In genomic region chr14:52043690-52044089, GRCh38 we compare ENCODE assay signal across 1 cellular context.
TF ChIP-seq lines count a peak whose summit lies in the region.

No MANE protein-coding gene starts in this region.

TF ChIP-seq in GM23338, 12 proteins besides CTCF, POLR2A, EP300 and RAD21 (continued from another document):
- TF ChIP-seq ZNF331 (CRISPR knock-in tag; IDR thresholded peaks at IDR 0.05; ENCODE audit: low read depth) (no peak), ETS1 (IDR thresholded peaks at IDR 0.05) (no peak), NANOG (IDR thresholded peaks at IDR 0.05; ENCODE audit: borderline replicate concordance) (no peak)
- TF ChIP-seq, protein P1, sequence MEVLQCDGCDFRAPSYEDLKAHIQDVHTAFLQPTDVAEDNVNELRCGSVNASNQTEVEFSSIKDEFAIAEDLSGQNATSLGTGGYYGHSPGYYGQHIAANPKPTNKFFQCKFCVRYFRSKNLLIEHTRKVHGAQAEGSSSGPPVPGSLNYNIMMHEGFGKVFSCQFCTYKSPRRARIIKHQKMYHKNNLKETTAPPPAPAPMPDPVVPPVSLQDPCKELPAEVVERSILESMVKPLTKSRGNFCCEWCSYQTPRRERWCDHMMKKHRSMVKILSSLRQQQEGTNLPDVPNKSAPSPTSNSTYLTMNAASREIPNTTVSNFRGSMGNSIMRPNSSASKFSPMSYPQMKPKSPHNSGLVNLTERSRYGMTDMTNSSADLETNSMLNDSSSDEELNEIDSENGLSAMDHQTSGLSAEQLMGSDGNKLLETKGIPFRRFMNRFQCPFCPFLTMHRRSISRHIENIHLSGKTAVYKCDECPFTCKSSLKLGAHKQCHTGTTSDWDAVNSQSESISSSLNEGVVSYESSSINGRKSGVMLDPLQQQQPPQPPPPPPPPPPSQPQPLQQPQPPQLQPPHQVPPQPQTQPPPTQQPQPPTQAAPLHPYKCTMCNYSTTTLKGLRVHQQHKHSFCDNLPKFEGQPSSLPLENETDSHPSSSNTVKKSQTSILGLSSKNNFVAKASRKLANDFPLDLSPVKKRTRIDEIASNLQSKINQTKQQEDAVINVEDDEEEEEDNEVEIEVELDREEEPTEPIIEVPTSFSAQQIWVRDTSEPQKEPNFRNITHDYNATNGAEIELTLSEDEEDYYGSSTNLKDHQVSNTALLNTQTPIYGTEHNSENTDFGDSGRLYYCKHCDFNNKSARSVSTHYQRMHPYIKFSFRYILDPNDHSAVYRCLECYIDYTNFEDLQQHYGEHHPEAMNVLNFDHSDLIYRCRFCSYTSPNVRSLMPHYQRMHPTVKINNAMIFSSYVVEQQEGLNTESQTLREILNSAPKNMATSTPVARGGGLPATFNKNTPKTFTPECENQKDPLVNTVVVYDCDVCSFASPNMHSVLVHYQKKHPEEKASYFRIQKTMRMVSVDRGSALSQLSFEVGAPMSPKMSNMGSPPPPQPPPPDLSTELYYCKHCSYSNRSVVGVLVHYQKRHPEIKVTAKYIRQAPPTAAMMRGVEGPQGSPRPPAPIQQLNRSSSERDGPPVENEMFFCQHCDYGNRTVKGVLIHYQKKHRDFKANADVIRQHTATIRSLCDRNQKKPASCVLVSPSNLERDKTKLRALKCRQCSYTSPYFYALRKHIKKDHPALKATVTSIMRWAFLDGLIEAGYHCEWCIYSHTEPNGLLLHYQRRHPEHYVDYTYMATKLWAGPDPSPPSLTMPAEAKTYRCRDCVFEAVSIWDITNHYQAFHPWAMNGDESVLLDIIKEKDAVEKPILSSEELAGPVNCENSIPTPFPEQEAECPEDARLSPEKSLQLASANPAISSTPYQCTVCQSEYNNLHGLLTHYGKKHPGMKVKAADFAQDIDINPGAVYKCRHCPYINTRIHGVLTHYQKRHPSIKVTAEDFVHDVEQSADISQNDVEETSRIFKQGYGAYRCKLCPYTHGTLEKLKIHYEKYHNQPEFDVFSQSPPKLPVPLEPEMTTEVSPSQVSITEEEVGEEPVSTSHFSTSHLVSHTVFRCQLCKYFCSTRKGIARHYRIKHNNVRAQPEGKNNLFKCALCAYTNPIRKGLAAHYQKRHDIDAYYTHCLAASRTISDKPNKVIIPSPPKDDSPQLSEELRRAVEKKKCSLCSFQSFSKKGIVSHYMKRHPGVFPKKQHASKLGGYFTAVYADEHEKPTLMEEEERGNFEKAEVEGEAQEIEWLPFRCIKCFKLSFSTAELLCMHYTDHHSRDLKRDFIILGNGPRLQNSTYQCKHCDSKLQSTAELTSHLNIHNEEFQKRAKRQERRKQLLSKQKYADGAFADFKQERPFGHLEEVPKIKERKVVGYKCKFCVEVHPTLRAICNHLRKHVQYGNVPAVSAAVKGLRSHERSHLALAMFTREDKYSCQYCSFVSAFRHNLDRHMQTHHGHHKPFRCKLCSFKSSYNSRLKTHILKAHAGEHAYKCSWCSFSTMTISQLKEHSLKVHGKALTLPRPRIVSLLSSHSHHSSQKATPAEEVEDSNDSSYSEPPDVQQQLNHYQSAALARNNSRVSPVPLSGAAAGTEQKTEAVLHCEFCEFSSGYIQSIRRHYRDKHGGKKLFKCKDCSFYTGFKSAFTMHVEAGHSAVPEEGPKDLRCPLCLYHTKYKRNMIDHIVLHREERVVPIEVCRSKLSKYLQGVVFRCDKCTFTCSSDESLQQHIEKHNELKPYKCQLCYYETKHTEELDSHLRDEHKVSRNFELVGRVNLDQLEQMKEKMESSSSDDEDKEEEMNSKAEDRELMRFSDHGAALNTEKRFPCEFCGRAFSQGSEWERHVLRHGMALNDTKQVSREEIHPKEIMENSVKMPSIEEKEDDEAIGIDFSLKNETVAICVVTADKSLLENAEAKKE (CRISPR knock-in tag; IDR thresholded peaks at IDR 0.05), result peak; percentile 24; the same call in 1 of the 2 replicates
